In the genomic region with DNA sequence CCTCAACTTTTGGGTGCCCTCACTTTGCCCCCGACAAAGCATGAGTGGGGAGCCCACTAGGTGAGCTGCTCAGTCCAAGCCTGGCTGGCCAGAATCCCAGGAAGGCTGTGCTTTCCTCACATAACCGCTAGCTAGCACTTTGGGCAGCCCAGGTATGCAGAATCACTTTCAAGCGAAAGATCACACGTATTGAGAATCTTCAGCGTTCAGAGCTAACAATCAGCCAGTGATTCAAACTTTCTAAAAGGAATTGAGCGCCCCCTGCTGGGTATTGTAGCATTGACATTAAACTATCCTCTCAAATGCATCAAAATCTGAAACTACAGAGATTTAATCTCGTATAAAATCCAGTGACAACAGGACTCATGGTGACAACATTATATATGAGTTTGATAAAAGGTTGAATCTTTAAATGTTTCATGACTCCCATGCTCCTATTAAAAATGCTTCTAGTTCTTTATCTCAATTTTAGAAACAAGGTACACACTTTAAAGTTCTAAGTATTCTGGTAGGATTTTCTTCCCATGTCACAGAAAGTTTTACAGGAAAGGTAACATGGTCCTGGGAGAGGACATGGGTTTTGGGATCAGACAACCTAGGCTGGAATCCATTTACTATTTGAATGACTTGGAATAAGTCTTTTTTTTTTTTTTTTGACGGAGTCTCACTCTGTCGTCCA, we compare ENCODE assay signal across 8 cellular contexts. TPM values are rescaled to one million over a fixed set of nuclear protein-coding genes. Genes with fewer than 3 reads are reported as not detected.
DNase-seq lines count a peak whose midpoint lies in the region; ATAC-seq and TF ChIP-seq lines count a peak whose summit lies in the region.

No MANE protein-coding gene starts in this region.

- H3K27me3 Mint-ChIP-seq in CD14-positive monocyte (ENCODE audit: low read depth in 3 of 3) (peaks cover 0 to 3% (median under 1%) of the 10 kb centered on the region in 3 donors), activated B cell treated with CpG ODN at 0.5 μM for 24 hours (no peaks in the 10 kb centered on the region)

- POLR2A ChIA-PET in activated B cell treated with CpG ODN at 0.5 μM for 24 hours (lab: Charles Lee) = interaction anchor here (1.5 kb wide), 1 partner anchor 12 kb away, joined by 6 read pairs; a partner anchor contains a TSS

- H3K36me3 Mint-ChIP-seq in CD14-positive monocyte (peaks cover 52 to 58% of the 10 kb centered on the region in 2 donors), activated B cell treated with CpG ODN at 0.5 μM for 24 hours (ENCODE audit: low read depth) (peaks cover 46% of the 10 kb centered on the region)

- DNase-seq in CD14-positive monocyte (ENCODE audit: low spot score) = peak; percentile 47
- DNase-seq in GOT3 (lab: John Stamatoyannopoulos, UW) = peak; percentile 58
- peak; percentile 79 for DNase-seq in NCI-H2107 treated with DMSO at 0.1 percent for 48 hours (lab: John Stamatoyannopoulos, UW; ENCODE audit: unreplicated experiment)
- peak; percentile 32 for DNase-seq in activated B cell treated with CpG ODN at 0.5 μM for 24 hours
- DNase-seq in cardiac fibroblast (ENCODE audit: low read depth in 2 of 2) = peak; percentile 80 to 87
- no peak for DNase-seq in kidney epithelial cell (ENCODE audit: low read depth)
- DNase-seq in stimulated activated CD4-positive, alpha-beta T cell treated with anti-CD3 and anti-CD28 coated beads, Interleukin-2, amount 100 ng/mL, for 4 hours (ENCODE audit: low read depth) = peak; percentile 63

- H3K4me1 Mint-ChIP-seq in CD14-positive monocyte (no peaks in the 10 kb centered on the region), activated B cell treated with CpG ODN at 0.5 μM for 24 hours (peaks cover 2% of the 10 kb centered on the region)

- H3K27me3 ChIP-seq in kidney epithelial cell (ENCODE audit: control insufficient read depth, insufficient read depth, low read length) = no peaks in the 10 kb centered on the region

- H3K27ac Mint-ChIP-seq in CD14-positive monocyte (no peak overlapping the region), activated B cell treated with CpG ODN at 0.5 μM for 24 hours (no peak overlapping the region)

- H3K9me3 Mint-ChIP-seq in CD14-positive monocyte (peaks cover 0 to 3% (median 0%) of the 10 kb centered on the region in 7 donors), activated B cell treated with CpG ODN at 0.5 μM for 24 hours (no peaks in the 10 kb centered on the region)

- ATAC-seq in activated B cell treated with CpG ODN at 0.5 μM for 24 hours (ENCODE audit: low read depth) (peak; percentile 54), GM21737 (IDR thresholded peaks at IDR 0.05; ENCODE audit: unreplicated experiment) (no peak)

- peak; percentile 80 for TF ChIP-seq CTCF in CD14-positive monocyte (IDR thresholded peaks at IDR 0.05)
- peak; percentile 39 for TF ChIP-seq CTCF in activated B cell treated with CpG ODN at 0.5 μM for 24 hours (IDR thresholded peaks at IDR 0.05)
- peak; percentile 55 for TF ChIP-seq CTCF in cardiac fibroblast (IDR thresholded peaks at IDR 0.05; ENCODE audit: low read depth, low read length)
- TF ChIP-seq CTCF in kidney epithelial cell (IDR thresholded peaks at IDR 0.05; ENCODE audit: insufficient read depth, low read length, poor library complexity, severe bottlenecking) = peak; percentile 59

- no peaks in the 10 kb centered on the region for H3K36me3 ChIP-seq in kidney epithelial cell (ENCODE audit: control insufficient read depth, insufficient read depth, low read length)

- CTCF ChIA-PET in activated B cell treated with CpG ODN at 0.5 μM for 24 hours (lab: Charles Lee) = interaction anchor here (0.6 to 6.5 kb wide), 16 partner anchors 10 to 1760 kb away, joined by 3 to 109 read pairs (median 4); a partner anchor contains a TSS

- H3K4me3 Mint-ChIP-seq in CD14-positive monocyte (no peak overlapping the region), activated B cell treated with CpG ODN at 0.5 μM for 24 hours (no peak overlapping the region)

- H3K4me3 ChIP-seq in cardiac fibroblast (replicated peaks in 1 of 2; ENCODE audit: low read depth in 2 of 2, low read length in 2 of 2) = no peak overlapping the region
- no peak overlapping the region for H3K4me3 ChIP-seq in kidney epithelial cell (ENCODE audit: low read depth, low read length)

- intact Hi-C loops in CD14-positive monocyte (cut with micrococcal nuclease) (loop anchor here (1.0 to 5.0 kb wide), 3 partner anchors 162 to 262 kb away; no protein-coding TSS in a partner anchor), activated B cell treated with CpG ODN at 0.5 μM for 24 hours (cut with micrococcal nuclease) (loop anchor here (1.0 to 2.0 kb wide), 5 partner anchors 19 to 655 kb away; no protein-coding TSS in a partner anchor)

RNA-seq across cellular contexts. Expression of a gene that starts 11.8 kb away (rescaled TPM):
- 100 to 1,000 TPM in 1 of 2 donors, 10 to 100 TPM in 1; 92.4 to 102 TPM for polyA plus RNA-seq in CD14-positive monocyte
- total RNA-seq in activated B cell treated with CpG ODN at 0.5 μM for 24 hours (27.5 and 31.3 TPM in 2 replicates), kidney epithelial cell (48.7 and 50.1 TPM in 2 replicates)

RNA-seq across cellular contexts. Expression of a gene that starts 11.8 kb away (rescaled TPM):
- 10 to 100 TPM; 11.1 to 18.8 TPM for polyA plus RNA-seq in CD14-positive monocyte
- total RNA-seq in activated B cell treated with CpG ODN at 0.5 μM for 24 hours (21.3 and 24.6 TPM in 2 replicates), kidney epithelial cell (11.7 and 17.8 TPM in 2 replicates)
